ENCODE assay signal across 18 cellular contexts in the genomic region with DNA sequence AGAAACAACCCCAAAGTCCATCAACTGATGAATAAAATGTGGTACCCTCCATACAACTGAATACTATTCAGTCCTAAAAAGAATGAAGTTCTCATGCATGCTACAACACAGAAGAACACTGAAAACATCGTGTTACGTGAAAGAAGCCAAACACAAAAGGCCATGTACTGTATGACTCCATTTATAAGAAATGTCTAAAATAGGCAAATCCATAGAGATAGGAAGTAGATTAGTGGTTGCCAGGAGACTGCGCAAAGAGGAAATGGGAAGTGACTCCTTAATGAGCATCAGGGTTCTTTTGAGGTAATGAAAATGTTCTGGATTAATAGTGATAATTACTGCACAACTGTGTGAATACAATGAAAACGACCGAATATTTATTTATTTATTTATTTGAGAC.
"Had no signal": no experiment of that assay in that cellular context is flagged by ENCODE, and none has a peak within 500 bp of the region (broad histone marks: within the 10 kb centered on the region; RNA-seq: fewer than 3 reads in every experiment).

No MANE protein-coding gene starts in this region.

- H3K36me3 ChIP-seq: cardiac muscle cell, esophagus squamous epithelium, upper lobe of right lung had no signal

- H2AFZ ChIP-seq: hepatocyte had no signal

- H3K27ac ChIP-seq: cardiac muscle cell, esophagus squamous epithelium, hepatocyte, upper lobe of right lung had no signal

- ATAC-seq: upper lobe of right lung had no signal

- H3K4me3 Mint-ChIP-seq: activated naive CD8-positive, alpha-beta T cell treated with anti-CD3 and anti-CD28 coated beads, Interleukin-2, amount 10 ng/mL, durations not matched to agents 7 days and 5 days; dendritic cell treated with granulocyte-macrophage colony-stimulating factor and Interleukin-4, amounts not matched to agents 40 ng/mL and 50 ng/mL, for 4 days; nephron had no signal

- H3K27me3 Mint-ChIP-seq: activated naive CD8-positive, alpha-beta T cell treated with anti-CD3 and anti-CD28 coated beads, Interleukin-2, amount 10 ng/mL, durations not matched to agents 7 days and 5 days; activated T-helper 17 cell treated with anti-CD3 and anti-CD28 coated beads, Interleukin-2, amount 50 U/mL, for 72 hours; dendritic cell treated with granulocyte-macrophage colony-stimulating factor and Interleukin-4, amounts not matched to agents 40 ng/mL and 50 ng/mL, for 4 days had no signal

- H3K4me3 ChIP-seq: cardiac muscle cell, esophagus squamous epithelium, hepatocyte, lung, upper lobe of right lung had no signal

- H3K4me2 ChIP-seq: hepatocyte had no signal

- H3K9me3 Mint-ChIP-seq: activated naive CD8-positive, alpha-beta T cell treated with anti-CD3 and anti-CD28 coated beads, Interleukin-2, amount 10 ng/mL, durations not matched to agents 7 days and 5 days; activated T-helper 17 cell treated with anti-CD3 and anti-CD28 coated beads, Interleukin-2, amount 50 U/mL, for 72 hours; dendritic cell treated with granulocyte-macrophage colony-stimulating factor and Interleukin-4, amounts not matched to agents 40 ng/mL and 50 ng/mL, for 4 days; nephron had no signal

- H3K9me3 ChIP-seq: esophagus squamous epithelium, upper lobe of right lung had no signal

- H3K27ac Mint-ChIP-seq: activated naive CD8-positive, alpha-beta T cell treated with anti-CD3 and anti-CD28 coated beads, Interleukin-2, amount 10 ng/mL, durations not matched to agents 7 days and 5 days; activated T-helper 17 cell treated with anti-CD3 and anti-CD28 coated beads, Interleukin-2, amount 50 U/mL, for 72 hours; dendritic cell treated with granulocyte-macrophage colony-stimulating factor and Interleukin-4, amounts not matched to agents 40 ng/mL and 50 ng/mL, for 4 days; nephron had no signal

- H3K4me1 Mint-ChIP-seq: nephron had no signal

- H3K27me3 ChIP-seq: cardiac muscle cell, esophagus squamous epithelium, hepatocyte, upper lobe of right lung had no signal

- H3K4me1 ChIP-seq: upper lobe of right lung had no signal

- DNase-seq: activated CD4-positive, alpha-beta T cell treated with anti-CD3 and anti-CD28 coated beads, Interleukin-2, amount 50 U/mL, for 48 hours; activated naive CD4-positive, alpha-beta T cell treated with Interleukin-2 at 50 U/mL for 16 hours; activated naive CD8-positive, alpha-beta T cell treated with anti-CD3 and anti-CD28 coated beads, Interleukin-2, amount 10 ng/mL, durations not matched to agents 7 days and 5 days; activated T-cell treated with anti-CD3 and anti-CD28 coated beads for 4 hours; amygdala; effector memory CD4-positive, alpha-beta T cell; esophagus squamous epithelium; midbrain; retina; stimulated activated CD8-positive, alpha-beta memory T cell treated with anti-CD3 and anti-CD28 coated beads, Interleukin-4, amount 100 ng/mL, for 48 hours; stimulated activated naive CD4-positive, alpha-beta T cell; upper lobe of right lung had no signal
